In the genomic region with DNA sequence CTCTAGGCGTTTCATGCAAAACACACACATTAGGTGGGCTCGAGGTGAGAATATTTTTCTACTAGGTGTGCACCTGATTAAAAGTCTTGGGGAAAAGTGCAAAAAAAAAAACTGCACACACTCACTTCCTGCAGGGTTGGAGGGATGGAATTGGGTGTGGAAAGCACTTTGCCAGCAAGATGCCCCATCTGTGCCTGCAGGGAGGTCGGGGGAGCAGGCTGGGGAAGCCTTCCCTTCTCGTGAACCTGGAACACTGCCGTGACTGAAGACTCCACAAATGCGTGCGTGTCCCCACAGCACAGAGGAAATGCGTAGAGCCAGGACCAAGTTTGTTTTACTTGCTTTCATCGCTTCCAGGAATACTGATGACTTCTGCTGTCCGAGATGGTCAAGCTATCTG, we compare ENCODE assay signal across 17 cellular contexts. TPM values are rescaled to one million over a fixed set of nuclear protein-coding genes. Genes with fewer than 3 reads are reported as not detected.
A peak's percentile ranks its signal among the peaks of the same experiment; 100 is the strongest.
DNase-seq lines count a peak whose midpoint lies in the region; TF ChIP-seq lines count a peak whose summit lies in the region.
"Had no signal": no experiment of that assay in that cellular context is flagged by ENCODE, and none has a peak within 500 bp of the region (broad histone marks: within the 10 kb centered on the region; RNA-seq: fewer than 3 reads in every experiment).

No MANE protein-coding gene starts in this region.

- H3K27ac ChIP-seq in endodermal cell (ENCODE audit: low read depth, low read length) = no peak overlapping the region
- H3K27ac ChIP-seq in tibial nerve = no peak overlapping the region
- H3K27ac ChIP-seq: BLaER1, HL-60 had no signal

- TF ChIP-seq EP300 in tibial nerve (IDR thresholded peaks at IDR 0.05) = no peak

- no peak overlapping the region for H3K4me3 Mint-ChIP-seq in brain
- no peak overlapping the region for H3K4me3 Mint-ChIP-seq in endodermal cell
- no peak overlapping the region for H3K4me3 Mint-ChIP-seq in activated CD4-positive, alpha-beta memory T cell treated with anti-CD3 and anti-CD28 coated beads, Interleukin-2, amount 10 ng/mL, durations not matched to agents 7 days and 5 days
- H3K4me3 Mint-ChIP-seq: CD14-positive monocyte; CD4-positive, alpha-beta memory T cell; HFFc6 had no signal

- DNase-seq in endodermal cell (peak; percentile 22), posterior vena cava (ENCODE audit: low spot score) (peak; percentile 12), MV-4-11 (lab: John Stamatoyannopoulos, UW) (no peak), tibial nerve (ENCODE audit: low spot score in 2 of 2) (no peak)
- DNase-seq in activated CD4-positive, alpha-beta memory T cell treated with anti-CD3 and anti-CD28 coated beads, Interleukin-2, amount 10 ng/mL, durations not matched to agents 7 days and 5 days = no peak
- DNase-seq: CD4-positive, alpha-beta memory T cell; DMS153; DMS79; GDM1; GOT3; H7; HFFc6; IMR-90 had no signal

- peak overlapping the region in 4 of 5 experiments; percentile 1 to 35 (median 10) for H3K27ac Mint-ChIP-seq in brain
- H3K27ac Mint-ChIP-seq in endodermal cell = no peak overlapping the region
- no peak overlapping the region for H3K27ac Mint-ChIP-seq in activated CD4-positive, alpha-beta memory T cell treated with anti-CD3 and anti-CD28 coated beads, Interleukin-2, amount 10 ng/mL, durations not matched to agents 7 days and 5 days
- H3K27ac Mint-ChIP-seq: CD14-positive monocyte, HFFc6 had no signal

- H3K36me3 Mint-ChIP-seq in brain (peaks cover 37% of the 10 kb centered on the region), endodermal cell (ENCODE audit: low read depth) (no peaks in the 10 kb centered on the region)
- H3K36me3 Mint-ChIP-seq in activated CD4-positive, alpha-beta memory T cell treated with anti-CD3 and anti-CD28 coated beads, Interleukin-2, amount 10 ng/mL, durations not matched to agents 7 days and 5 days (ENCODE audit: low read depth) = no peaks in the 10 kb centered on the region
- H3K36me3 Mint-ChIP-seq: CD14-positive monocyte had no signal

- no peaks in the 10 kb centered on the region for H3K27me3 ChIP-seq in endodermal cell (ENCODE audit: control insufficient read depth, insufficient read depth, low read length, poor library complexity, severe bottlenecking)
- H3K27me3 ChIP-seq in tibial nerve = no peaks in the 10 kb centered on the region
- H3K27me3 ChIP-seq: BLaER1 had no signal

- H3K9me3 ChIP-seq in endodermal cell (ENCODE audit: control insufficient read depth, low read length) (no peaks in the 10 kb centered on the region), tibial nerve (no peaks in the 10 kb centered on the region)
- H3K9me3 ChIP-seq: BLaER1 had no signal

- H3K36me3 ChIP-seq in endodermal cell (ENCODE audit: control insufficient read depth, insufficient read depth, low read length) (no peaks in the 10 kb centered on the region), tibial nerve (peaks cover 0 to 8% (median 0%) of the 10 kb centered on the region in 3 donors)
- H3K36me3 ChIP-seq: BLaER1 had no signal

- WGBS in endodermal cell (ENCODE audit: insufficient coverage in 1 of 2, insufficient read length in 1 of 2), 2 experiments = 94 to 97% methylated on average over 8 to 10 of the region's 10 CpGs
- 81 to 82% methylated on average over 10 of the region's 10 CpGs for WGBS in tibial nerve, 2 donors

- no peak for TF ChIP-seq CTCF in brain (conservative IDR thresholded peaks at IDR 0.05)
- no peak for TF ChIP-seq CTCF in endodermal cell (conservative IDR thresholded peaks at IDR 0.05)
- TF ChIP-seq CTCF in tibial nerve (IDR thresholded peaks at IDR 0.05) = no peak

- CTCF ChIA-PET in activated CD4-positive, alpha-beta memory T cell treated with anti-CD3 and anti-CD28 coated beads, Interleukin-2, amount 10 ng/mL, durations not matched to agents 7 days and 5 days (lab: Charles Lee) = no interaction called here

- H3K9me3 Mint-ChIP-seq in brain = no peaks in the 10 kb centered on the region
- no peaks in the 10 kb centered on the region for H3K9me3 Mint-ChIP-seq in endodermal cell
- H3K9me3 Mint-ChIP-seq in activated CD4-positive, alpha-beta memory T cell treated with anti-CD3 and anti-CD28 coated beads, Interleukin-2, amount 10 ng/mL, durations not matched to agents 7 days and 5 days = no peaks in the 10 kb centered on the region
- H3K9me3 Mint-ChIP-seq: CD14-positive monocyte; CD4-positive, alpha-beta memory T cell; HFFc6 had no signal

- H3K4me3 ChIP-seq in endodermal cell (ENCODE audit: low read length) (no peak overlapping the region), tibial nerve (no peak overlapping the region)
- H3K4me3 ChIP-seq: BLaER1 had no signal

- intact Hi-C loops in posterior vena cava (cut with DNase I) = loop anchor here in 1 of 2 donors (5.0 kb wide), 1 partner anchor 128 kb away; no protein-coding TSS in a partner anchor

- POLR2A ChIA-PET in activated CD4-positive, alpha-beta memory T cell treated with anti-CD3 and anti-CD28 coated beads, Interleukin-2, amount 10 ng/mL, durations not matched to agents 7 days and 5 days (lab: Charles Lee) = no interaction called here

- peaks cover 53% of the 10 kb centered on the region for H3K4me1 Mint-ChIP-seq in brain
- no peaks in the 10 kb centered on the region for H3K4me1 Mint-ChIP-seq in endodermal cell
- H3K4me1 Mint-ChIP-seq in activated CD4-positive, alpha-beta memory T cell treated with anti-CD3 and anti-CD28 coated beads, Interleukin-2, amount 10 ng/mL, durations not matched to agents 7 days and 5 days = peaks cover 18% of the 10 kb centered on the region
- H3K4me1 Mint-ChIP-seq: CD14-positive monocyte had no signal

- TF ChIP-seq POLR2A in tibial nerve (IDR thresholded peaks at IDR 0.05) = no peak

- H3K4me1 ChIP-seq in endodermal cell (ENCODE audit: control insufficient read depth, insufficient read depth, low read length) (peaks cover 4% of the 10 kb centered on the region), tibial nerve (no peaks in the 10 kb centered on the region)

- no peak overlapping the region for H3K9ac ChIP-seq in endodermal cell (ENCODE audit: extremely low read depth, low read length, poor library complexity, severe bottlenecking)
- H3K9ac ChIP-seq: BLaER1 had no signal

- H3K27me3 Mint-ChIP-seq in brain (no peaks in the 10 kb centered on the region), endodermal cell (ENCODE audit: insufficient read depth) (peaks cover 1% of the 10 kb centered on the region)
- H3K27me3 Mint-ChIP-seq in activated CD4-positive, alpha-beta memory T cell treated with anti-CD3 and anti-CD28 coated beads, Interleukin-2, amount 10 ng/mL, durations not matched to agents 7 days and 5 days = peaks cover 18% of the 10 kb centered on the region

RNA-seq across cellular contexts. Expression of gene PSMG4, which starts 56.3 kb away (rescaled TPM):
- 20.5 TPM for polyA plus RNA-seq in brain (ENCODE audit: insufficient read depth, low read depth, low replicate concordance)
- total RNA-seq in endodermal cell = 10 to 100 TPM; 16.0 to 21.5 TPM
- polyA plus RNA-seq in endodermal cell (2013, experiment 1 of 2) = 18.5 TPM
- polyA plus RNA-seq in endodermal cell (2013, experiment 2 of 2) = 18.2 TPM
- 10 to 100 TPM; 14.3 to 18.0 TPM for total RNA-seq in posterior vena cava
- total RNA-seq in activated CD4-positive, alpha-beta memory T cell treated with anti-CD3 and anti-CD28 coated beads, Interleukin-2, amount 10 ng/mL, durations not matched to agents 7 days and 5 days = 10 to 100 TPM; 19.8 to 21.4 TPM
- 10 to 100 TPM; 14.7 to 36.5 (median 31.8) TPM for total RNA-seq in tibial nerve

Comparison
In these comparisons a context has a peak if more than half of its experiments do, and no peak if none do; other contexts are left out.
1. H3K27ac Mint-ChIP-seq: peak in brain (4 of 5); none in endodermal cell (single experiment) and activated CD4-positive, alpha-beta memory T cell treated with anti-CD3 and anti-CD28 coated beads, Interleukin-2, amount 10 ng/mL, durations not matched to agents 7 days and 5 days (single experiment).
2. DNase-seq: peak in endodermal cell (single experiment) and posterior vena cava (single experiment); none in MV-4-11 (single experiment), activated CD4-positive, alpha-beta memory T cell treated with anti-CD3 and anti-CD28 coated beads, Interleukin-2, amount 10 ng/mL, durations not matched to agents 7 days and 5 days (single experiment) and tibial nerve (0 of 2).